1 cellular context compared by ENCODE assay signal in genomic region chr10:26555719-26556368, GRCh38.
TF ChIP-seq lines count a peak whose summit lies in the region.

No MANE protein-coding gene starts in this region.

TF ChIP-seq in A549, 52 proteins besides CTCF, POLR2A, EP300 and RAD21 (continued from another document):
- TF ChIP-seq BHLHE40 (IDR thresholded peaks at IDR 0.05; ENCODE audit: low read depth, low read length) = no peak
- peak; percentile 39; the same call in 1 of the 2 replicates for TF ChIP-seq HES2 (IDR thresholded peaks at IDR 0.05)
- TF ChIP-seq, protein P1, sequence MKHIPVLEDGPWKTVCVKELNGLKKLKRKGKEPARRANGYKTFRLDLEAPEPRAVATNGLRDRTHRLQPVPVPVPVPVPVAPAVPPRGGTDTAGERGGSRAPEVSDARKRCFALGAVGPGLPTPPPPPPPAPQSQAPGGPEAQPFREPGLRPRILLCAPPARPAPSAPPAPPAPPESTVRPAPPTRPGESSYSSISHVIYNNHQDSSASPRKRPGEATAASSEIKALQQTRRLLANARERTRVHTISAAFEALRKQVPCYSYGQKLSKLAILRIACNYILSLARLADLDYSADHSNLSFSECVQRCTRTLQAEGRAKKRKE (CRISPR knock-in tag; IDR thresholded peaks at IDR 0.05; ENCODE audit: low read depth) = no peak
- TF ChIP-seq JUN (IDR thresholded peaks at IDR 0.05) = peak in 1 of 2 experiments; percentile 74; a peak in 2 of 5 replicates
- no peak; the same call in 1 of the 2 replicates for TF ChIP-seq HOXA7 (CRISPR knock-in tag; IDR thresholded peaks at IDR 0.05)
- TF ChIP-seq, protein P2, sequence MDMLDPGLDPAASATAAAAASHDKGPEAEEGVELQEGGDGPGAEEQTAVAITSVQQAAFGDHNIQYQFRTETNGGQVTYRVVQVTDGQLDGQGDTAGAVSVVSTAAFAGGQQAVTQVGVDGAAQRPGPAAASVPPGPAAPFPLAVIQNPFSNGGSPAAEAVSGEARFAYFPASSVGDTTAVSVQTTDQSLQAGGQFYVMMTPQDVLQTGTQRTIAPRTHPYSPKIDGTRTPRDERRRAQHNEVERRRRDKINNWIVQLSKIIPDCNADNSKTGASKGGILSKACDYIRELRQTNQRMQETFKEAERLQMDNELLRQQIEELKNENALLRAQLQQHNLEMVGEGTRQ (IDR thresholded peaks at IDR 0.05) = no peak
- 0 out of 2 replicates have a peak, but pooled peaks have one; percentile 13 for TF ChIP-seq NFE2L2 (conservative IDR thresholded peaks at IDR 0.05; ENCODE audit: low read length)
- TF ChIP-seq, protein P3, sequence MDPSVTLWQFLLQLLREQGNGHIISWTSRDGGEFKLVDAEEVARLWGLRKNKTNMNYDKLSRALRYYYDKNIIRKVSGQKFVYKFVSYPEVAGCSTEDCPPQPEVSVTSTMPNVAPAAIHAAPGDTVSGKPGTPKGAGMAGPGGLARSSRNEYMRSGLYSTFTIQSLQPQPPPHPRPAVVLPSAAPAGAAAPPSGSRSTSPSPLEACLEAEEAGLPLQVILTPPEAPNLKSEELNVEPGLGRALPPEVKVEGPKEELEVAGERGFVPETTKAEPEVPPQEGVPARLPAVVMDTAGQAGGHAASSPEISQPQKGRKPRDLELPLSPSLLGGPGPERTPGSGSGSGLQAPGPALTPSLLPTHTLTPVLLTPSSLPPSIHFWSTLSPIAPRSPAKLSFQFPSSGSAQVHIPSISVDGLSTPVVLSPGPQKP (IDR thresholded peaks at IDR 0.05; ENCODE audit: low read depth, low read length) = no peak
- no peak for TF ChIP-seq ZNF302 (CRISPR knock-in tag; IDR thresholded peaks at IDR 0.05)
- peak; percentile 53; the same call in 1 of the 3 replicates for TF ChIP-seq SMC3 (IDR thresholded peaks at IDR 0.05)
- 0 out of 3 replicates have a peak, but pooled peaks have one; percentile 42 for TF ChIP-seq BCL3 (IDR thresholded peaks at IDR 0.05)
- TF ChIP-seq RCOR1 (IDR thresholded peaks at IDR 0.05; ENCODE audit: low read depth, low read length) = no peak
- TF ChIP-seq MAFK (IDR thresholded peaks at IDR 0.05; ENCODE audit: partially characterized antibody) = peak; percentile 97
- TF ChIP-seq NR3C1 (IDR thresholded peaks at IDR 0.05) = no peak
- TF ChIP-seq, protein P4, sequence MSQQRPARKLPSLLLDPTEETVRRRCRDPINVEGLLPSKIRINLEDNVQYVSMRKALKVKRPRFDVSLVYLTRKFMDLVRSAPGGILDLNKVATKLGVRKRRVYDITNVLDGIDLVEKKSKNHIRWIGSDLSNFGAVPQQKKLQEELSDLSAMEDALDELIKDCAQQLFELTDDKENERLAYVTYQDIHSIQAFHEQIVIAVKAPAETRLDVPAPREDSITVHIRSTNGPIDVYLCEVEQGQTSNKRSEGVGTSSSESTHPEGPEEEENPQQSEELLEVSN (IDR thresholded peaks at IDR 0.05; ENCODE audit: borderline replicate concordance, low read depth) = no peak
- TF ChIP-seq FOSL2 (IDR thresholded peaks at IDR 0.05) = no peak
- peak; percentile 11; the same call in 1 of the 2 replicates for TF ChIP-seq FOSL2 (CRISPR knock-in tag; IDR thresholded peaks at IDR 0.05)
- TF ChIP-seq HEYL (CRISPR knock-in tag; IDR thresholded peaks at IDR 0.05) = no peak
